11 cellular contexts compared by ENCODE assay signal in the genomic region with DNA sequence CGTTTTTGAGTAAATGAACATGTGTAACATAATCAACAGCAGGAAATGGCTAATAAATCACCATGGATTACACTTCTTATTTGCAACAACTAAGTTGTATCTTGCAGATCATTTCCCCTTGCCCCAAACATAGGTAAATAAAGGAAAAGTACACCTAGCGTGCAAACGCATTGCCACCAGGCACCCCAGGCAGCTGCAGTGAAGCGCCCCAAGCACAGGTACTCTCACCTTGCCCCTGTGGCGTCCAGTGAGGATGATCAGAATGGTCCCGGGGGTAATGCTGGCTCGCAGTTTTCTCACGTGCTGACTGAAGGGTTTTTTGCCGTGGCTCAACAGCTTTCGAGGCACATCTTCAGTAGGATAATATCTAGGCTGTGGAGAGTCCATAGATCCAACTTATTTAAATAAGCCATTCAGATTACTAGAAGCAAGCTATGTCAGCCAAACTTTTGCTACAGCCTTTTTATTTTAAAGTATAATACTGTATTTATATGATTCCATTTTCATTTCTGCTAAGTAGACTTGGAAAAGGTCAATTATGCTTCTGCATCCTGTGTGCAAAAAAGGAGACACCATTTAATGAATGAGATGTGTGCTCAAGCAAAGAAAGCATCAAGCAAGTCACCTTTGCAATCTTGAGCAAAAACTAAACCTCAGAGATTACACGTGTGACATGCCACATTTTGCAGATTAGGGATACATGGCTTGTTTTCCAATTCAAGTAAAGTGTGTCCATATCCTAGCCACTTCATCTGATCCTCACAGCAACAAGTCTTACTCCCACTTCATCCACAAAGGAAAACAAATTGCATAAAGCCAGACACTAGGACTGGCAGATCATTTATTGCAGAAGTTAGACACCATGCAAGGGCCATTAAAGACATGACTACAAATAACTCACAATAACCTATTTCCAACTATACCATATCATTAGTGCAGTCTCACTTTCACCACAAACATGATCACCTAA. TPM values are rescaled to one million over a fixed set of nuclear protein-coding genes. Genes with fewer than 3 reads are reported as not detected.
DNase-seq lines count a peak whose midpoint lies in the region; ATAC-seq, FAIRE-seq and TF ChIP-seq lines count a peak whose summit lies in the region.
"Had no signal": no experiment of that assay in that cellular context is flagged by ENCODE, and none has a peak within 500 bp of the region (broad histone marks: within the 10 kb centered on the region; RNA-seq: fewer than 3 reads in every experiment).

No MANE protein-coding gene starts in this region.

- H3K27me3 ChIP-seq in Loucy (ENCODE audit: insufficient read depth, low read length, poor library complexity, severe bottlenecking) (peaks cover 8% of the 10 kb centered on the region), neural cell (ENCODE audit: insufficient read depth, low read depth, low read length) (no peaks in the 10 kb centered on the region)

- no peak overlapping the region for H3K27ac ChIP-seq in neural cell (ENCODE audit: low read length)
- H3K27ac ChIP-seq: skin epidermis had no signal

- H3K4me1 ChIP-seq in Loucy (ENCODE audit: insufficient read depth, low read length, poor library complexity, severe bottlenecking), result peaks cover 25% of the 10 kb centered on the region

- peaks cover 9% of the 10 kb centered on the region for H3K27me3 Mint-ChIP-seq in brain

- DNase-seq in HTR-8/SVneo (ENCODE audit: insufficient read length, low spot score) (no peak), GM19240 (ENCODE audit: insufficient read length, low spot score) (no peak)
- DNase-seq: activated CD4-positive, CD25-positive, alpha-beta regulatory T cell; NCI-H345; stimulated activated naive CD4-positive, alpha-beta T cell treated with Interleukin-2 at 50 U/mL for 16 hours had no signal

- H3K4me3 ChIP-seq in GM08714 (ENCODE audit: low read length), result peak overlapping the region; percentile 68; the same call in 1 of the 2 replicates
- peak overlapping the region; percentile 98 for H3K4me3 ChIP-seq in Loucy (ENCODE audit: low read length, poor library complexity, severe bottlenecking)
- H3K4me3 ChIP-seq in neural cell (ENCODE audit: low read length), result peak overlapping the region; percentile 87

- H4K20me1 ChIP-seq in Loucy (ENCODE audit: insufficient read depth, low read length, poor library complexity, severe bottlenecking) (peaks cover 53% of the 10 kb centered on the region), neural cell (ENCODE audit: insufficient read depth) (no peaks in the 10 kb centered on the region)

- peak overlapping the region; percentile 99 to 100 (median 100) for H3K4me3 Mint-ChIP-seq in brain

- H3K79me2 ChIP-seq in Loucy (ENCODE audit: insufficient read depth, low read length), result peaks cover 42% of the 10 kb centered on the region
- peaks cover 8% of the 10 kb centered on the region for H3K79me2 ChIP-seq in neural cell (replicated peaks; ENCODE audit: insufficient read depth, low read length)

- H3K9me2 ChIP-seq in Loucy (replicated peaks; ENCODE audit: low read depth, low read length), result no peaks in the 10 kb centered on the region
- no peaks in the 10 kb centered on the region for H3K9me2 ChIP-seq in neural cell (ENCODE audit: insufficient read depth, low read length)

- H3K4me2 ChIP-seq in Loucy (ENCODE audit: low read depth, low read length, poor library complexity, severe bottlenecking) (peak overlapping the region; percentile 88), neural cell (ENCODE audit: low read length) (no peak overlapping the region)

- H3K4me1 Mint-ChIP-seq in brain, result peaks cover 34% of the 10 kb centered on the region

- no peak overlapping the region for H2AFZ ChIP-seq in Loucy (ENCODE audit: low read length)
- H2AFZ ChIP-seq in neural cell (ENCODE audit: low read depth, low read length), result no peak overlapping the region

- H3K9me3 Mint-ChIP-seq in brain, result peaks cover 0 to 5% (median 3%) of the 10 kb centered on the region in 5 experiments

- peak overlapping the region; percentile 12 to 100 (median 56) for H3K27ac Mint-ChIP-seq in brain

- H3K9ac ChIP-seq in Loucy (ENCODE audit: low read depth, low read length, poor library complexity, severe bottlenecking) (peak overlapping the region; percentile 100), neural cell (ENCODE audit: low read length) (no peak overlapping the region)

- TF ChIP-seq EP300 in neural cell (conservative IDR thresholded peaks at IDR 0.05; ENCODE audit: poor library complexity, severe bottlenecking), result no peak

- H3K36me3 Mint-ChIP-seq in brain, result peaks cover 52% of the 10 kb centered on the region

- H3K9me3 ChIP-seq in Loucy (ENCODE audit: insufficient read depth, low read depth, low read length) (no peaks in the 10 kb centered on the region), neural cell (ENCODE audit: low read length) (no peaks in the 10 kb centered on the region)

- no peak for TF ChIP-seq CTCF in Loucy (conservative IDR thresholded peaks at IDR 0.05; ENCODE audit: low read length)
- TF ChIP-seq CTCF in brain (conservative IDR thresholded peaks at IDR 0.05), result no peak
- no peak for TF ChIP-seq CTCF in neural cell (IDR thresholded peaks at IDR 0.05; ENCODE audit: poor library complexity, severe bottlenecking)

- no peak for ATAC-seq in HG03354 (IDR thresholded peaks at IDR 0.05; ENCODE audit: poor library complexity, severe bottlenecking, unreplicated experiment)

- H3K36me3 ChIP-seq in Loucy (ENCODE audit: insufficient read depth, low read length) (peaks cover 35% of the 10 kb centered on the region), neural cell (ENCODE audit: insufficient read depth, low read length) (peaks cover 8% of the 10 kb centered on the region)

- TF ChIP-seq RAD21 in neural cell (conservative IDR thresholded peaks at IDR 0.05), result no peak

- no peak for FAIRE-seq in HTR-8/SVneo (lab: Jason Lieb, UNC)

- H3F3A ChIP-seq in Loucy (ENCODE audit: low read depth), result peaks cover 23% of the 10 kb centered on the region; the same call in 1 of the 2 replicates
- peaks cover 4% of the 10 kb centered on the region for H3F3A ChIP-seq in neural cell (ENCODE audit: insufficient read depth, low read length, poor library complexity, severe bottlenecking)

TF ChIP-seq in neural cell, 6 proteins besides CTCF, POLR2A, EP300 and RAD21:
- TF ChIP-seq, protein P1, sequence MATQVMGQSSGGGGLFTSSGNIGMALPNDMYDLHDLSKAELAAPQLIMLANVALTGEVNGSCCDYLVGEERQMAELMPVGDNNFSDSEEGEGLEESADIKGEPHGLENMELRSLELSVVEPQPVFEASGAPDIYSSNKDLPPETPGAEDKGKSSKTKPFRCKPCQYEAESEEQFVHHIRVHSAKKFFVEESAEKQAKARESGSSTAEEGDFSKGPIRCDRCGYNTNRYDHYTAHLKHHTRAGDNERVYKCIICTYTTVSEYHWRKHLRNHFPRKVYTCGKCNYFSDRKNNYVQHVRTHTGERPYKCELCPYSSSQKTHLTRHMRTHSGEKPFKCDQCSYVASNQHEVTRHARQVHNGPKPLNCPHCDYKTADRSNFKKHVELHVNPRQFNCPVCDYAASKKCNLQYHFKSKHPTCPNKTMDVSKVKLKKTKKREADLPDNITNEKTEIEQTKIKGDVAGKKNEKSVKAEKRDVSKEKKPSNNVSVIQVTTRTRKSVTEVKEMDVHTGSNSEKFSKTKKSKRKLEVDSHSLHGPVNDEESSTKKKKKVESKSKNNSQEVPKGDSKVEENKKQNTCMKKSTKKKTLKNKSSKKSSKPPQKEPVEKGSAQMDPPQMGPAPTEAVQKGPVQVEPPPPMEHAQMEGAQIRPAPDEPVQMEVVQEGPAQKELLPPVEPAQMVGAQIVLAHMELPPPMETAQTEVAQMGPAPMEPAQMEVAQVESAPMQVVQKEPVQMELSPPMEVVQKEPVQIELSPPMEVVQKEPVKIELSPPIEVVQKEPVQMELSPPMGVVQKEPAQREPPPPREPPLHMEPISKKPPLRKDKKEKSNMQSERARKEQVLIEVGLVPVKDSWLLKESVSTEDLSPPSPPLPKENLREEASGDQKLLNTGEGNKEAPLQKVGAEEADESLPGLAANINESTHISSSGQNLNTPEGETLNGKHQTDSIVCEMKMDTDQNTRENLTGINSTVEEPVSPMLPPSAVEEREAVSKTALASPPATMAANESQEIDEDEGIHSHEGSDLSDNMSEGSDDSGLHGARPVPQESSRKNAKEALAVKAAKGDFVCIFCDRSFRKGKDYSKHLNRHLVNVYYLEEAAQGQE (IDR thresholded peaks at IDR 0.05; ENCODE audit: borderline replicate concordance), result no peak
- TF ChIP-seq EZH2 (IDR thresholded peaks at IDR 0.05; ENCODE audit: borderline replicate concordance, insufficient read depth, low read length, poor library complexity, severe bottlenecking), result no peak
- TF ChIP-seq MXI1 (conservative IDR thresholded peaks at IDR 0.05; ENCODE audit: poor library complexity, severe bottlenecking), result no peak
- no peak for TF ChIP-seq TAF1 (IDR thresholded peaks at IDR 0.05; ENCODE audit: low read depth)
- no peak for TF ChIP-seq SMC3 (conservative IDR thresholded peaks at IDR 0.05; ENCODE audit: poor library complexity)
- TF ChIP-seq POLR2AphosphoS5 (IDR thresholded peaks at IDR 0.05), result no peak

RNA-seq across cellular contexts. Expression of a gene that starts 2.6 kb away (rescaled TPM):
- 885 TPM for polyA plus RNA-seq in brain (ENCODE audit: insufficient read depth, low read depth, low replicate concordance)
- polyA plus RNA-seq in neural cell, result 1,383 and 1,647 TPM in 2 replicates
- polyA minus RNA-seq in neural cell, result 722 and 854 TPM in 2 replicates

RNA-seq across cellular contexts. Expression of a gene that starts 11.9 kb away (rescaled TPM):
- polyA plus RNA-seq in brain (ENCODE audit: insufficient read depth, low read depth, low replicate concordance), result 32.7 TPM
- polyA plus RNA-seq in neural cell, result 79.6 and 92.5 TPM in 2 replicates
- 116 and 135 TPM in 2 replicates for polyA minus RNA-seq in neural cell

RNA-seq across cellular contexts. Expression of a gene that starts 24.6 kb away (rescaled TPM):
- polyA plus RNA-seq in brain (ENCODE audit: insufficient read depth, low read depth, low replicate concordance), result 43.0 TPM
- polyA plus RNA-seq in neural cell, result 15.8 and 31.0 TPM in 2 replicates
- 147 and 149 TPM in 2 replicates for polyA minus RNA-seq in neural cell
